8 cellular contexts compared by ENCODE assay signal in the genomic region with DNA sequence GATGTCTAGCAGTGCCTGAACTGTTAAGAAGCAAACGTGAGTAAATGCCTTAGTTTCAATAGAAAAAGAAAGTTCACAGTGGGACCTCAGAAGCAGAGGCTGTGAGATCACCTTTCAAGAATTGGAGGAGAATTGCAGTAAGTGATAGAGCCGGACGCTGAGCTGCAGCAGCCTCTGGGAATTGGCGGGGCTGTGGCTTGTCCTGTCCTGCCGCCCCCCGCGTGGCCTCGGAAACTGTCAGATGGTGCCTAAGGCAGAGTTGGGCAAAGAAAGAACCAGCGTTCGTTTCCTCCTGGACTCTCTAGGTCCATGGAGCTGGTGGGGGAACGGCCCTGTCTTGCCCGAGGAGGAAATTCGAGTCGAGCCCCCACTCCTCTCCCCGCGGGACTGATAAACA. TPM values are rescaled to one million over a fixed set of nuclear protein-coding genes. Genes with fewer than 3 reads are reported as not detected.
DNase-seq lines count a peak whose midpoint lies in the region; ATAC-seq, FAIRE-seq and TF ChIP-seq lines count a peak whose summit lies in the region.

No MANE protein-coding gene starts in this region.

- H3K4me3 ChIP-seq in AG10803 (ENCODE audit: low read length) (peak overlapping the region; percentile 68), ascending aorta (peak overlapping the region; percentile 72 to 77), keratinocyte (ENCODE audit: control insufficient read depth in 2 of 3, extremely low read depth in 1 of 3, insufficient read depth in 2 of 3, low read depth in 1 of 3, low read length in 3 of 3) (peak overlapping the region in 2 of 3 experiments; percentile 30 to 52), thoracic aorta (peak overlapping the region; percentile 79)

- H4K20me1 ChIP-seq in keratinocyte (ENCODE audit: control insufficient read depth, extremely low read depth, insufficient read depth, low read length): no peaks in the 10 kb centered on the region

- no peak overlapping the region for H3K9ac ChIP-seq in keratinocyte (ENCODE audit: control insufficient read depth, extremely low read depth, insufficient read depth, low read length)

- DNase-seq in AG10803 (ENCODE audit: low read depth): peak; percentile 11
- no peak for DNase-seq in HFFc6
- DNase-seq in ascending aorta (ENCODE audit: low spot score in 2 of 2): no peak
- DNase-seq in keratinocyte (ENCODE audit: low read depth, low spot score): no peak
- no peak for DNase-seq in thoracic aorta (ENCODE audit: low spot score)
- DNase-seq in T1000 (lab: John Stamatoyannopoulos, UW): no peak
- DNase-seq in DMS53 (lab: John Stamatoyannopoulos, UW): no peak
- no peak for DNase-seq in activated effector memory CD4-positive, alpha-beta T cell treated with Interleukin-2 at 50 U/mL for 16 hours

- H3K4me2 ChIP-seq in keratinocyte (ENCODE audit: control insufficient read depth, extremely low read depth, insufficient read depth, low read depth, low read length): peak overlapping the region; percentile 63

- no peaks in the 10 kb centered on the region for H3K9me3 Mint-ChIP-seq in HFFc6

- H3K9me3 ChIP-seq in ascending aorta: no peaks in the 10 kb centered on the region
- no peaks in the 10 kb centered on the region for H3K9me3 ChIP-seq in keratinocyte (ENCODE audit: control insufficient read depth, low read depth, low read length)
- H3K9me3 ChIP-seq in thoracic aorta: no peaks in the 10 kb centered on the region

- peak overlapping the region; percentile 79 to 86 for H3K27ac ChIP-seq in ascending aorta
- no peak overlapping the region for H3K27ac ChIP-seq in keratinocyte (ENCODE audit: control insufficient read depth, insufficient read depth, low read length)
- H3K27ac ChIP-seq in thoracic aorta: peak overlapping the region; percentile 56 to 57

- no peaks in the 10 kb centered on the region for H3K9me1 ChIP-seq in keratinocyte (ENCODE audit: control insufficient read depth, extremely low read depth, insufficient read depth, low read length)

- no peaks in the 10 kb centered on the region for H3K79me2 ChIP-seq in keratinocyte (ENCODE audit: control insufficient read depth, insufficient read depth, low read length)

- H3K4me1 Mint-ChIP-seq in HFFc6 (ENCODE audit: low read depth): peaks cover 24% of the 10 kb centered on the region

- H3K4me1 ChIP-seq in ascending aorta: peaks cover 4 to 7% of the 10 kb centered on the region in 2 donors
- peaks cover 7% of the 10 kb centered on the region for H3K4me1 ChIP-seq in keratinocyte (ENCODE audit: control insufficient read depth, extremely low read depth, insufficient read depth, low read length)
- H3K4me1 ChIP-seq in thoracic aorta (ENCODE audit: control insufficient read depth in 1 of 2, low read depth in 2 of 2): peaks cover 0 to 13% of the 10 kb centered on the region in 2 donors

- H3K36me3 ChIP-seq in ascending aorta (no peaks in the 10 kb centered on the region), keratinocyte (ENCODE audit: control insufficient read depth in 2 of 2, extremely low read depth in 1 of 2, insufficient read depth in 2 of 2, low read length in 2 of 2) (no peaks in the 10 kb centered on the region), thoracic aorta (no peaks in the 10 kb centered on the region)

- intact Hi-C loops in ascending aorta (cut with DNase I): loop anchor here (2.0 kb wide), 2 partner anchors 35 to 57 kb away; no protein-coding TSS in a partner anchor

- peak; percentile 6 for ATAC-seq in thoracic aorta (ENCODE audit: insufficient number of reproducible peaks, low FRiP score, low read depth)

- peaks cover 48% of the 10 kb centered on the region for H3K27me3 Mint-ChIP-seq in HFFc6 (ENCODE audit: insufficient read depth)

- dilution Hi-C loops in keratinocyte (cut with MboI; ENCODE audit: extremely low pct_ligation_motif_present, low sequenced_read_pairs): no loop called here

- FAIRE-seq in keratinocyte (lab: Jason Lieb, UNC): no peak

- H3K36me3 Mint-ChIP-seq in HFFc6 (ENCODE audit: low read depth): no peaks in the 10 kb centered on the region

- no peak for TF ChIP-seq CTCF in AG10803 (conservative IDR thresholded peaks at IDR 0.05; ENCODE audit: low read length)
- no peak for TF ChIP-seq CTCF in HFFc6 (IDR thresholded peaks at IDR 0.05)
- TF ChIP-seq CTCF in ascending aorta (IDR thresholded peaks at IDR 0.05): no peak
- no peak for TF ChIP-seq CTCF in keratinocyte (optimal IDR thresholded peaks at IDR 0.05 in 1 of 3, IDR thresholded peaks at IDR 0.05 in 1 of 3, conservative IDR thresholded peaks at IDR 0.05 in 1 of 3; ENCODE audit: extremely low read depth in 1 of 3, insufficient read depth in 2 of 3, low read length in 3 of 3)
- no peak for TF ChIP-seq CTCF in thoracic aorta (IDR thresholded peaks at IDR 0.05)

- H2AFZ ChIP-seq in keratinocyte (ENCODE audit: control insufficient read depth, low read length): no peak overlapping the region

- peak overlapping the region; percentile 77 for H3K4me3 Mint-ChIP-seq in HFFc6

- H3K27ac Mint-ChIP-seq in HFFc6: no peak overlapping the region

- H3K27me3 ChIP-seq in ascending aorta: no peaks in the 10 kb centered on the region
- peaks cover 52% of the 10 kb centered on the region for H3K27me3 ChIP-seq in keratinocyte (ENCODE audit: control insufficient read depth, extremely low read depth, insufficient read depth, low read length)
- no peaks in the 10 kb centered on the region for H3K27me3 ChIP-seq in thoracic aorta (replicated peaks; ENCODE audit: insufficient read depth)

RNA-seq across cellular contexts. Expression of gene EMILIN2, which starts 0.6 kb away (rescaled TPM):
- total RNA-seq in HFFc6 (2021; fragmentation: NEBNext Ultra II Directional; extraction: Animal tissue kit (Norgen Biotek cat#: 25700)): 10 to 100 TPM in 1 of 6 experiments, 1 to 10 TPM in 5; 5.9 to 10.6 (median 8.2) TPM
- 22.4 TPM for total RNA-seq in ascending aorta
- 0.07 to 0.09 TPM (median 0.08 TPM) in 3 replicates for polyA plus RNA-seq in keratinocyte
- not detected for polyA plus RNA-seq in keratinocyte (2011; ENCODE audit: low read depth)
- not detected in 2 replicates for polyA plus RNA-seq in keratinocyte (2011; cell fraction: cytosol; rRNA removed)
- 0.13 TPM in 1 of 2 replicates, not detected in the other for polyA plus RNA-seq in keratinocyte (2011; cell fraction: nucleus; rRNA removed)
- polyA plus RNA-seq in keratinocyte (2012; ENCODE audit: low replicate concordance): 0.36 TPM in 1 of 2 replicates, not detected in the other
- not detected in 3 replicates for polyA minus RNA-seq in keratinocyte
- not detected for polyA minus RNA-seq in keratinocyte (2011; cell fraction: cytosol; rRNA and poly(A)+ RNA removed)
- not detected in 2 replicates for polyA minus RNA-seq in keratinocyte (2011; cell fraction: nucleus; rRNA and poly(A)+ RNA removed)
- total RNA-seq in thoracic aorta: 10 to 100 TPM; 22.6 to 27.4 TPM
